15 cellular contexts compared by ENCODE assay signal in genomic region chr17:57311281-57312216, GRCh38. TPM values are rescaled to one million over a fixed set of nuclear protein-coding genes. Genes with fewer than 3 reads are reported as not detected.
DNase-seq lines count a peak whose midpoint lies in the region; ATAC-seq and TF ChIP-seq lines count a peak whose summit lies in the region.
"Had no signal": no experiment of that assay in that cellular context is flagged by ENCODE, and none has a peak within 500 bp of the region (broad histone marks: within the 10 kb centered on the region; RNA-seq: fewer than 3 reads in every experiment).

No MANE protein-coding gene starts in this region.

- H3K36me3 Mint-ChIP-seq in activated T-helper 17 cell treated with anti-CD3 and anti-CD28 coated beads, Interleukin-2, amount 50 U/mL, for 72 hours (ENCODE audit: low read depth): peaks cover 60% of the 10 kb centered on the region
- peaks cover 6% of the 10 kb centered on the region for H3K36me3 Mint-ChIP-seq in neural crest cell (ENCODE audit: low read depth)
- H3K36me3 Mint-ChIP-seq in naive thymus-derived CD4-positive, alpha-beta T cell: peaks cover 4 to 39% (median 11%) of the 10 kb centered on the region in 5 donors

- DNase-seq in NCI-H345 (lab: John Stamatoyannopoulos, UW): peak; percentile 28
- DNase-seq in NCI-H345 treated with DMSO at 0.1 percent for 48 hours (lab: John Stamatoyannopoulos, UW; ENCODE audit: unreplicated experiment): no peak
- DNase-seq in NCI-H1105 (lab: John Stamatoyannopoulos, UW): peak; percentile 31
- DNase-seq in neural crest cell (ENCODE audit: low read depth, low spot score): no peak
- no peak for DNase-seq in naive thymus-derived CD4-positive, alpha-beta T cell
- DNase-seq in middle frontal gyrus (ENCODE audit: extremely low spot score, low spot score): no peak
- DNase-seq in NCI-H82 (lab: John Stamatoyannopoulos, UW): no peak
- DNase-seq: activated CD4-positive, CD25-positive, alpha-beta regulatory T cell treated with anti-CD3 and anti-CD28 coated beads, Interleukin-2, amount 50 U/mL, for 72 hours; cerebellar nuclear complex; DMS79 treated with DMSO at 0.1 percent for 48 hours; occipital lobe had no signal

- H3K27ac ChIP-seq in naive thymus-derived CD4-positive, alpha-beta T cell (ENCODE audit: low read depth, low read length): no peak overlapping the region
- H3K27ac ChIP-seq: A549, vagina had no signal

- POLR2A ChIA-PET in naive thymus-derived CD4-positive, alpha-beta T cell (lab: Charles Lee): no interaction called here

- intact Hi-C loops in naive thymus-derived CD4-positive, alpha-beta T cell (cut with micrococcal nuclease): no loop called here

- no peaks in the 10 kb centered on the region for H3K9me3 ChIP-seq in naive thymus-derived CD4-positive, alpha-beta T cell (ENCODE audit: control insufficient read depth in 2 of 3, low read length in 3 of 3)
- H3K9me3 ChIP-seq: A549, vagina had no signal

- no peaks in the 10 kb centered on the region for H3K36me3 ChIP-seq in naive thymus-derived CD4-positive, alpha-beta T cell (ENCODE audit: control insufficient read depth in 2 of 3, insufficient read depth in 3 of 3, low read length in 3 of 3)
- H3K36me3 ChIP-seq: vagina had no signal

- no peak for TF ChIP-seq CTCF in neural crest cell (conservative IDR thresholded peaks at IDR 0.05)

- no peak overlapping the region for H3K4me3 Mint-ChIP-seq in activated T-helper 17 cell treated with anti-CD3 and anti-CD28 coated beads, Interleukin-2, amount 50 U/mL, for 72 hours
- no peak overlapping the region for H3K4me3 Mint-ChIP-seq in neural crest cell
- H3K4me3 Mint-ChIP-seq in naive thymus-derived CD4-positive, alpha-beta T cell: no peak overlapping the region

- H3K27me3 ChIP-seq in naive thymus-derived CD4-positive, alpha-beta T cell (ENCODE audit: control insufficient read depth in 2 of 2, insufficient read depth in 2 of 2, low read length in 2 of 2): no peaks in the 10 kb centered on the region
- H3K27me3 ChIP-seq: vagina had no signal

- H3K27me3 Mint-ChIP-seq in activated T-helper 17 cell treated with anti-CD3 and anti-CD28 coated beads, Interleukin-2, amount 50 U/mL, for 72 hours: no peaks in the 10 kb centered on the region
- H3K27me3 Mint-ChIP-seq in neural crest cell (ENCODE audit: low read depth): no peaks in the 10 kb centered on the region
- H3K27me3 Mint-ChIP-seq in naive thymus-derived CD4-positive, alpha-beta T cell: no peaks in the 10 kb centered on the region

- CTCF ChIA-PET in naive thymus-derived CD4-positive, alpha-beta T cell (lab: Charles Lee): interaction anchor here (0.6 kb wide), 1 partner anchor 23 kb away, joined by 4 read pairs; no protein-coding TSS in a partner anchor

- H3K4me1 Mint-ChIP-seq in activated T-helper 17 cell treated with anti-CD3 and anti-CD28 coated beads, Interleukin-2, amount 50 U/mL, for 72 hours: peaks cover 11% of the 10 kb centered on the region
- peaks cover 57% of the 10 kb centered on the region for H3K4me1 Mint-ChIP-seq in neural crest cell
- H3K4me1 Mint-ChIP-seq in naive thymus-derived CD4-positive, alpha-beta T cell: peaks cover 20 to 56% (median 22%) of the 10 kb centered on the region in 7 donors

- H3K4me1 ChIP-seq in naive thymus-derived CD4-positive, alpha-beta T cell (ENCODE audit: control insufficient read depth in 2 of 2, insufficient read depth in 2 of 2, low read length in 2 of 2): no peaks in the 10 kb centered on the region
- H3K4me1 ChIP-seq: vagina had no signal

- no peak overlapping the region for H3K4me3 ChIP-seq in naive thymus-derived CD4-positive, alpha-beta T cell (ENCODE audit: low read length)
- H3K4me3 ChIP-seq: A549, vagina had no signal

- no peak for ATAC-seq in activated T-helper 17 cell treated with anti-CD3 and anti-CD28 coated beads, Interleukin-2, amount 50 U/mL, for 72 hours (replicated peaks)
- no peak for ATAC-seq in naive thymus-derived CD4-positive, alpha-beta T cell
- ATAC-seq: A549, sciatic nerve had no signal

- no peaks in the 10 kb centered on the region for H3K9me3 Mint-ChIP-seq in activated T-helper 17 cell treated with anti-CD3 and anti-CD28 coated beads, Interleukin-2, amount 50 U/mL, for 72 hours
- no peaks in the 10 kb centered on the region for H3K9me3 Mint-ChIP-seq in neural crest cell
- no peaks in the 10 kb centered on the region for H3K9me3 Mint-ChIP-seq in naive thymus-derived CD4-positive, alpha-beta T cell

- H3K27ac Mint-ChIP-seq in activated T-helper 17 cell treated with anti-CD3 and anti-CD28 coated beads, Interleukin-2, amount 50 U/mL, for 72 hours: peak overlapping the region; percentile 48
- peak overlapping the region; percentile 23 for H3K27ac Mint-ChIP-seq in neural crest cell (ENCODE audit: unreplicated experiment)
- peak overlapping the region in 1 of 9 donors; percentile 2 for H3K27ac Mint-ChIP-seq in naive thymus-derived CD4-positive, alpha-beta T cell

RNA-seq across cellular contexts. Expression of gene MSI2, which starts 55.2 kb away (rescaled TPM):
- total RNA-seq in activated T-helper 17 cell treated with anti-CD3 and anti-CD28 coated beads, Interleukin-2, amount 50 U/mL, for 72 hours: 100 to 1,000 TPM in 1 of 2 donors, 10 to 100 TPM in 1; 96.3 to 128 TPM
- total RNA-seq in neural crest cell: 140 and 150 TPM in 2 replicates
- total RNA-seq in naive thymus-derived CD4-positive, alpha-beta T cell: 100 to 1,000 TPM; 111 to 169 (median 150) TPM
- polyA plus RNA-seq in naive thymus-derived CD4-positive, alpha-beta T cell: 1 to 10 TPM; 3.3 to 6.0 TPM

Comparison
In these comparisons a context has a peak if more than half of its experiments do, and no peak if none do; other contexts are left out.
1. DNase-seq: peak in NCI-H345 (single experiment) and NCI-H1105 (single experiment); none in NCI-H345 treated with DMSO at 0.1 percent for 48 hours (single experiment), neural crest cell (single experiment), naive thymus-derived CD4-positive, alpha-beta T cell (0 of 9), middle frontal gyrus (single experiment) and NCI-H82 (single experiment).